ENCODE assay signal across 8 cellular contexts in the genomic region with DNA sequence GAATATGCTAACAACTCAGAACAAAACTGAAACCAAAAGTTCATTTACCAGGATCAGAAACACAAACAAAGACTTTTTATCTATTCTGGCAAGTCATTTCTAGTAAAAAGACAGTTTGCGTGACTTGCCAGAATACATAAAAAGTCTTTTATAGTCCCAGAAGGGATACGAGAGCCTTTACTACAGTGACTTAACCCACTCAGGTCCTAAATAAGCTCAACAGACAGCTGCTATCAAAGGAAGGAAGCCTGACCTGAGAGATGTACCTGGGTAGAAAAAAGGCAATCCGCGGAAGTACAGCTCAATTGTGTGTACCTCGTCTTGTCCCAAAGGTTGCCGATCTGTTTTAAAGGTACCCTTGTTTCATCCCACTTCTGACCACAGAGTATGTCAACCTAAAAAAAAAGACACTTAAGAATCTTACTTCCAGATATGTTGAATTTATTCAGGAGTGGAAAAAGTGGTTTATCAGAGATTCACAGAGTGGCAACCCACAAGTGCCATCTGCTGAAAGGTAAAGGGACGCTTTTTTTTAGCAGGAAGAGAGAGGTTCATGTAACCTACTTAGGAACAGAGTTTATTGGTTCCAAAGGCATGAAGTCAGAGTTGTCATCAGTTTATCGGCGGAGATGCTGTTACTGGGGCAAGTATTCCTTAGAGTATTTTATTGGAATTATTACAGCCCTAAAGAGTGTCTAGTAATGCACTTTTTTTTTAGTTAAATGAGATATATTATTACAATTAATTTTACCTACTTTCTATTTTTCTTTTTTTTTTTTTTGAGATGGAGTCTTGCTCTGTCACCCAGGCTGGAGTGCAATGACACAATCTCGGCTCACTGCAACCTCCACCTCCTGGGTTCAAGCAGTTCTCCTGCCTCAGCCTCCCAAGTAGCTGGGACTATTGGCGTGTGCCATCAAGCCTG.
DNase-seq lines count a peak whose midpoint lies in the region; ATAC-seq and TF ChIP-seq lines count a peak whose summit lies in the region.

No MANE protein-coding gene starts in this region.

- DNase-seq in GM10248 (ENCODE audit: extremely low spot score) (peak; percentile 48), memory B cell (ENCODE audit: low spot score in 2 of 2) (no peak), Karpas-422 (no peak), sciatic nerve (ENCODE audit: low spot score) (no peak), cerebellum (ENCODE audit: low spot score) (no peak)
- DNase-seq in stimulated activated CD4-positive, alpha-beta T cell treated with anti-CD3 and anti-CD28 coated beads, Interleukin-2, amount 100 ng/mL, for 24 hours: no peak

- CTCF ChIA-PET in GM10248 (lab: Yijun Ruan, JAX): interaction anchor here (1.0 kb wide), 1 partner anchor 9 kb away, joined by 4 read pairs; no protein-coding TSS in a partner anchor

- H3K4me3 Mint-ChIP-seq in T-helper 1 cell treated with Interleukin-12 subunit alpha and Interleukin-12 subunit beta and Interleukin-4 antibody, amounts not matched to agents 30 μg/mL and 1 μg/mL, for 36 hours: peak overlapping the region; percentile 81
- H3K4me3 Mint-ChIP-seq in memory B cell: peak overlapping the region; percentile 47

- H3K9me3 ChIP-seq in Karpas-422 (ENCODE audit: low read length): no peaks in the 10 kb centered on the region

- H3K9me2 ChIP-seq in Karpas-422 (replicated peaks; ENCODE audit: insufficient read depth, low read length): no peaks in the 10 kb centered on the region

- no peak overlapping the region for H2AFZ ChIP-seq in Karpas-422 (ENCODE audit: low read length)

- no peaks in the 10 kb centered on the region for H3K79me2 ChIP-seq in Karpas-422 (ENCODE audit: low read length)

- POLR2A ChIA-PET in GM10248 (lab: Yijun Ruan, JAX): interaction anchor here (0.5 kb wide), 1 partner anchor 31 kb away, joined by 3 read pairs; no protein-coding TSS in a partner anchor

- TF ChIP-seq CTCF in GM10248 (IDR thresholded peaks at IDR 0.05; ENCODE audit: control extremely low read depth, extremely low read depth, low read depth, missing control alignments): no peak

- H3K36me3 Mint-ChIP-seq in T-helper 1 cell treated with Interleukin-12 subunit alpha and Interleukin-12 subunit beta and Interleukin-4 antibody, amounts not matched to agents 30 μg/mL and 1 μg/mL, for 36 hours (ENCODE audit: low read depth): peaks cover 9% of the 10 kb centered on the region
- no peaks in the 10 kb centered on the region for H3K36me3 Mint-ChIP-seq in memory B cell

- intact Hi-C loops in sciatic nerve (cut with DNase I): no loop called here

- H3K4me2 ChIP-seq in Karpas-422 (ENCODE audit: low read depth, low read length, poor library complexity, severe bottlenecking): no peak overlapping the region

- no peak overlapping the region for H3K4me3 ChIP-seq in Karpas-422 (ENCODE audit: low read length)

- H3K27me3 ChIP-seq in Karpas-422 (ENCODE audit: low read length): no peaks in the 10 kb centered on the region

- H4K20me1 ChIP-seq in Karpas-422 (ENCODE audit: insufficient read depth, low read depth, low read length): no peaks in the 10 kb centered on the region

- ATAC-seq in GM21723 (IDR thresholded peaks at IDR 0.05; ENCODE audit: unreplicated experiment) (peak; percentile 54), memory B cell (ENCODE audit: low read depth) (peak; percentile 29), sciatic nerve (no peak)

- no peaks in the 10 kb centered on the region for H3K36me3 ChIP-seq in Karpas-422 (ENCODE audit: insufficient read depth, low read length)

- no peaks in the 10 kb centered on the region for H3K9me3 Mint-ChIP-seq in T-helper 1 cell treated with Interleukin-12 subunit alpha and Interleukin-12 subunit beta and Interleukin-4 antibody, amounts not matched to agents 30 μg/mL and 1 μg/mL, for 36 hours
- no peaks in the 10 kb centered on the region for H3K9me3 Mint-ChIP-seq in memory B cell

- no peak overlapping the region for H3K27ac ChIP-seq in Karpas-422 (ENCODE audit: low read length)

- no peak overlapping the region for H3K9ac ChIP-seq in Karpas-422 (ENCODE audit: low read length)

- no peaks in the 10 kb centered on the region for H3K27me3 Mint-ChIP-seq in T-helper 1 cell treated with Interleukin-12 subunit alpha and Interleukin-12 subunit beta and Interleukin-4 antibody, amounts not matched to agents 30 μg/mL and 1 μg/mL, for 36 hours (ENCODE audit: low read depth)
- H3K27me3 Mint-ChIP-seq in memory B cell: no peaks in the 10 kb centered on the region

- H3K4me1 Mint-ChIP-seq in T-helper 1 cell treated with Interleukin-12 subunit alpha and Interleukin-12 subunit beta and Interleukin-4 antibody, amounts not matched to agents 30 μg/mL and 1 μg/mL, for 36 hours (ENCODE audit: low read depth): peaks cover 43% of the 10 kb centered on the region
- H3K4me1 Mint-ChIP-seq in memory B cell: peaks cover 9% of the 10 kb centered on the region

- H3K4me1 ChIP-seq in Karpas-422 (ENCODE audit: low read length): no peaks in the 10 kb centered on the region

- H3K27ac Mint-ChIP-seq in T-helper 1 cell treated with Interleukin-12 subunit alpha and Interleukin-12 subunit beta and Interleukin-4 antibody, amounts not matched to agents 30 μg/mL and 1 μg/mL, for 36 hours: peak overlapping the region; percentile 93
- H3K27ac Mint-ChIP-seq in memory B cell: peak overlapping the region; percentile 66
